In the genomic region with DNA sequence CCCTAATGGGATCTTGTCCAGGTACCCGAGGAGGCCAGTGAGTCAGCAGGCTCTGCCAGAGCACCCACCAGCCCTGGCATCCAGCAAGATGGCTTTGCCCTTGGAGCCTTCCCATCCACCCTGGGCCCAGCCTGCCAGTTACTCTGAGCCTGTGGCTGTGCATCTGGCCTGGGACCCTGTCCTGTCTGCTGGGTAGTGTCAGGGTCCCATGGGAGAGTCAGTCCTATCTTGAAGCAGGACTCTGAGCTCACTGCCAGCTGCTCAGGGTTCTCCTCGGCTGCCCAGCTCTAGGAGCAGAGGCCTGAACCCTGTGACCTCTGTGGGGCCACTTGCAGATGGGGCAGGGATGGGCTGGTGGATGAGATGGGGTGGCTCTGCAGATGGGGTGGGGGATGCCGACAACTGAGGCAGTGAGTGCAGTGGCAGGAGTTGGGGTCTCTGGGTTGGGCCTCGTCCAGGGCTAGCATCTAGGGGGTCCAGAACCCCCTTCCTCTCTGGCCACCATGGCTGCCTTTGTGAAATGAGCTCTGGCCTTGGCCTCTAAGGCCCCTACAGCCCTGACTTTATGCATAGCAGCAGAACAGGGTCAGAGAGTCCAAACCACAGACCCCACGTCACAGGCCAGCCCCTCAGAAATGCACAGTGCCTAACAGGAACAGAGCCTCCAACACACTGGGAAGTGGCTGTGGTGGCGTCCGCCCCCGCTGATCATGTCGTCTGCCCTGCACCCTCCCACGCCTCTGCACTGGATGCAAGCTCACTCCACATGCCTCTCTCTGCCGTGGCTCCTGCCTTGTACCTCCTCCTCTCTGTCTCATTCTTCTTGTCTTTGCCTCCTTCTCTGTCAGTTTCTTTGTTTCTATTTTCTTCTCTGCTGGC, we compare ENCODE assay signal across 13 cellular contexts.
DNase-seq lines count a peak whose midpoint lies in the region; ATAC-seq and TF ChIP-seq lines count a peak whose summit lies in the region.
"Had no signal": no experiment of that assay in that cellular context is flagged by ENCODE, and none has a peak within 500 bp of the region (broad histone marks: within the 10 kb centered on the region; RNA-seq: fewer than 3 reads in every experiment).

No MANE protein-coding gene starts in this region.

- peaks cover 3% of the 10 kb centered on the region for H3K36me3 Mint-ChIP-seq in endothelial cell (ENCODE audit: low read depth, unreplicated experiment)
- no peaks in the 10 kb centered on the region for H3K36me3 Mint-ChIP-seq in stimulated activated effector memory CD8-positive, alpha-beta T cell treated with anti-CD3 and anti-CD28 coated beads, Interleukin-12 subunit alpha, Interleukin-12 subunit beta, amount 100 ng/mL, for 72 hours

- no peak overlapping the region for H3K4me3 Mint-ChIP-seq in endothelial cell (ENCODE audit: unreplicated experiment)
- H3K4me3 Mint-ChIP-seq in stimulated activated effector memory CD8-positive, alpha-beta T cell treated with anti-CD3 and anti-CD28 coated beads, Interleukin-12 subunit alpha, Interleukin-12 subunit beta, amount 100 ng/mL, for 72 hours, result no peak overlapping the region

- no peak for TF ChIP-seq CTCF in RWPE2 (IDR thresholded peaks at IDR 0.05; ENCODE audit: poor library complexity, severe bottlenecking)
- no peak for TF ChIP-seq CTCF in endothelial cell (IDR thresholded peaks at IDR 0.05; ENCODE audit: unreplicated experiment)

- H3K36me3 ChIP-seq in RWPE2 (ENCODE audit: low read depth), result no peaks in the 10 kb centered on the region
- H3K36me3 ChIP-seq: transverse colon had no signal

- no peaks in the 10 kb centered on the region for H3K27me3 ChIP-seq in RWPE2 (ENCODE audit: insufficient read depth, poor library complexity, severe bottlenecking)
- H3K27me3 ChIP-seq: transverse colon had no signal

- DNase-seq in activated CD4-positive, alpha-beta T cell treated with anti-CD3 and anti-CD28 coated beads for 48 hours, result peak; percentile 19
- DNase-seq in activated CD4-positive, alpha-beta T cell treated with anti-CD3 and anti-CD28 coated beads, Interleukin-2, amount 50 U/mL, for 4 hours, result no peak
- DNase-seq in RWPE2 (ENCODE audit: low spot score) (peak; percentile 53), endothelial cell (ENCODE audit: low spot score) (peak; percentile 2), occipital lobe (lab: John Stamatoyannopoulos, UW) (no peak)
- peak in 1 of 2 donors; percentile 46 for DNase-seq in stimulated activated effector memory CD8-positive, alpha-beta T cell treated with anti-CD3 and anti-CD28 coated beads, Interleukin-12 subunit alpha, Interleukin-12 subunit beta, amount 100 ng/mL, for 72 hours (ENCODE audit: low spot score in 2 of 2)
- DNase-seq: ACHN, DMS53, PC-9, T1000, transverse colon had no signal

- ATAC-seq in RWPE2 (ENCODE audit: low read depth) (no peak), HG03039 (IDR thresholded peaks at IDR 0.05; ENCODE audit: unreplicated experiment) (no peak), HG02840 (IDR thresholded peaks at IDR 0.05; ENCODE audit: low FRiP score, unreplicated experiment) (no peak)
- ATAC-seq in stimulated activated effector memory CD8-positive, alpha-beta T cell treated with anti-CD3 and anti-CD28 coated beads, Interleukin-12 subunit alpha, Interleukin-12 subunit beta, amount 100 ng/mL, for 72 hours, result peak; percentile 43

- no peak overlapping the region for H3K27ac Mint-ChIP-seq in endothelial cell (ENCODE audit: unreplicated experiment)
- H3K27ac Mint-ChIP-seq in stimulated activated effector memory CD8-positive, alpha-beta T cell treated with anti-CD3 and anti-CD28 coated beads, Interleukin-12 subunit alpha, Interleukin-12 subunit beta, amount 100 ng/mL, for 72 hours, result peak overlapping the region; percentile 6

- no peaks in the 10 kb centered on the region for H3K9me3 Mint-ChIP-seq in endothelial cell (ENCODE audit: unreplicated experiment)
- no peaks in the 10 kb centered on the region for H3K9me3 Mint-ChIP-seq in stimulated activated effector memory CD8-positive, alpha-beta T cell treated with anti-CD3 and anti-CD28 coated beads, Interleukin-12 subunit alpha, Interleukin-12 subunit beta, amount 100 ng/mL, for 72 hours

- H3K4me3 ChIP-seq in RWPE2 (ENCODE audit: severe bottlenecking), result no peak overlapping the region
- H3K4me3 ChIP-seq: PC-9, transverse colon had no signal

- no peaks in the 10 kb centered on the region for H3K9me3 ChIP-seq in RWPE2 (ENCODE audit: severe bottlenecking)
- H3K9me3 ChIP-seq: transverse colon had no signal

- peaks cover 18% of the 10 kb centered on the region for H3K27me3 Mint-ChIP-seq in endothelial cell (ENCODE audit: unreplicated experiment)

- no peaks in the 10 kb centered on the region for H3K4me1 ChIP-seq in RWPE2 (ENCODE audit: insufficient read depth, poor library complexity, severe bottlenecking)
- H3K4me1 ChIP-seq: transverse colon had no signal

- H3K4me1 Mint-ChIP-seq in endothelial cell (ENCODE audit: unreplicated experiment), result no peaks in the 10 kb centered on the region
- peaks cover 7% of the 10 kb centered on the region for H3K4me1 Mint-ChIP-seq in stimulated activated effector memory CD8-positive, alpha-beta T cell treated with anti-CD3 and anti-CD28 coated beads, Interleukin-12 subunit alpha, Interleukin-12 subunit beta, amount 100 ng/mL, for 72 hours

- H3K27ac ChIP-seq in RWPE2 (ENCODE audit: poor library complexity, severe bottlenecking), result no peak overlapping the region
- H3K27ac ChIP-seq: PC-9, transverse colon had no signal

Comparison
In these comparisons a context has a peak if more than half of its experiments do, and no peak if none do; other contexts are left out.
1. DNase-seq: peak in activated CD4-positive, alpha-beta T cell treated with anti-CD3 and anti-CD28 coated beads for 48 hours (single experiment), RWPE2 (single experiment) and endothelial cell (single experiment); none in activated CD4-positive, alpha-beta T cell treated with anti-CD3 and anti-CD28 coated beads, Interleukin-2, amount 50 U/mL, for 4 hours (0 of 2) and occipital lobe (single experiment).